In genomic region chr12:121697093-121697698, GRCh38 we compare ENCODE assay signal across 7 cellular contexts. TPM values are rescaled to one million over a fixed set of nuclear protein-coding genes. Genes with fewer than 3 reads are reported as not detected.
DNase-seq lines count a peak whose midpoint lies in the region; ATAC-seq, FAIRE-seq and TF ChIP-seq lines count a peak whose summit lies in the region.

No MANE protein-coding gene starts in this region.

- TF ChIP-seq EP300 in H1 (IDR thresholded peaks at IDR 0.05; ENCODE audit: borderline replicate concordance in 1 of 2, low read depth in 2 of 2, low read length in 2 of 2) = no peak

- H3K14ac ChIP-seq in H1 (ENCODE audit: insufficient read length) = no peak overlapping the region

- no peak overlapping the region for H2BK20ac ChIP-seq in H1 (ENCODE audit: low read length)

- H4K5ac ChIP-seq in H1 (ENCODE audit: insufficient read length, low read depth, low read length) = no peak overlapping the region

- H3K9ac ChIP-seq in DND-41 (ENCODE audit: low read depth, low read length) (no peak overlapping the region), KMS-11 (no peak overlapping the region), PC-3 (ENCODE audit: low read length) (no peak overlapping the region), H1 (replicated peaks in 1 of 4; ENCODE audit: extremely low read depth in 1 of 4, low read depth in 3 of 4, low read length in 3 of 4) (no peak overlapping the region)

- no peaks in the 10 kb centered on the region for H3K36me3 Mint-ChIP-seq in natural killer cell treated with Interleukin-12 subunit alpha and Interleukin-12 subunit beta and Interleukin-15 and Interleukin-18, amount 100 ng/mL, for 72 hours

- H3K79me2 ChIP-seq in DND-41 (ENCODE audit: insufficient read depth, low read length) (no peaks in the 10 kb centered on the region), KMS-11 (ENCODE audit: insufficient read depth, low read depth) (no peaks in the 10 kb centered on the region), PC-3 (ENCODE audit: low read length) (no peaks in the 10 kb centered on the region), H1 (ENCODE audit: control insufficient read depth in 1 of 2, insufficient read depth in 2 of 2, low read length in 2 of 2) (no peaks in the 10 kb centered on the region)

- H3K27ac ChIP-seq in DND-41 (ENCODE audit: low read length) = no peak overlapping the region
- no peak overlapping the region for H3K27ac ChIP-seq in KMS-11
- no peak overlapping the region for H3K27ac ChIP-seq in PC-3 (ENCODE audit: low read length)
- H3K27ac ChIP-seq in H1 (ENCODE audit: low read depth, low read length) = no peak overlapping the region

- no peak overlapping the region for H2AK5ac ChIP-seq in H1 (ENCODE audit: low read depth, low read length)

- H4K20me1 ChIP-seq in DND-41 (ENCODE audit: insufficient read depth, low read length) (no peaks in the 10 kb centered on the region), KMS-11 (ENCODE audit: insufficient read depth) (no peaks in the 10 kb centered on the region), PC-3 (ENCODE audit: low read length) (no peaks in the 10 kb centered on the region), H1 (replicated peaks in 1 of 2; ENCODE audit: control insufficient read depth in 1 of 2, insufficient read depth in 2 of 2, low read length in 2 of 2) (no peaks in the 10 kb centered on the region)

- no peak overlapping the region for H3K4ac ChIP-seq in H1 (replicated peaks; ENCODE audit: insufficient read length, low read depth, low read length)

- no peak for DNase-seq in DND-41
- DNase-seq in PC-3 = peak; percentile 88
- DNase-seq in H1 (ENCODE audit: low read depth in 1 of 2, low spot score in 2 of 2) = no peak
- peak; percentile 69 for DNase-seq in natural killer cell treated with Interleukin-12 subunit alpha and Interleukin-12 subunit beta and Interleukin-15 and Interleukin-18, amount 100 ng/mL, for 72 hours (ENCODE audit: low spot score)
- no peak for DNase-seq in NK-92 (lab: John Stamatoyannopoulos, UW; ENCODE audit: unreplicated experiment)
- DNase-seq in ecto neural progenitor cell (ENCODE audit: low spot score) = no peak

- no peaks in the 10 kb centered on the region for H3K9me2 ChIP-seq in PC-3 (replicated peaks; ENCODE audit: low read length)

- no peaks in the 10 kb centered on the region for H3K9me3 ChIP-seq in DND-41 (ENCODE audit: insufficient read depth, low read length, severe bottlenecking)
- no peaks in the 10 kb centered on the region for H3K9me3 ChIP-seq in PC-3 (ENCODE audit: low read length)
- H3K9me3 ChIP-seq in H1 (ENCODE audit: insufficient read depth in 2 of 2, low read depth in 1 of 2, low read length in 1 of 2) = no peaks in the 10 kb centered on the region

- TF ChIP-seq POLR2A in H1 (IDR thresholded peaks at IDR 0.05; ENCODE audit: control extremely low read depth in 1 of 2, low read depth in 2 of 2, low read length in 2 of 2) = no peak

- H2BK120ac ChIP-seq in H1 (replicated peaks; ENCODE audit: low read depth, low read length) = no peak overlapping the region

- H3K4me1 ChIP-seq in DND-41 (ENCODE audit: insufficient read depth, low read length) = peaks cover 7% of the 10 kb centered on the region
- H3K4me1 ChIP-seq in KMS-11 (ENCODE audit: low read depth, poor library complexity, severe bottlenecking) = no peaks in the 10 kb centered on the region
- no peaks in the 10 kb centered on the region for H3K4me1 ChIP-seq in PC-3 (ENCODE audit: insufficient read depth, low read length)
- no peaks in the 10 kb centered on the region for H3K4me1 ChIP-seq in H1 (replicated peaks in 1 of 4; ENCODE audit: control insufficient read depth in 3 of 4, insufficient read depth in 4 of 4, low read length in 3 of 4)

- H3K18ac ChIP-seq in H1 (ENCODE audit: extremely low read depth, low read length) = no peak overlapping the region

- no peak overlapping the region for H3K4me3 ChIP-seq in DND-41 (ENCODE audit: low read depth in 1 of 2, low read length in 2 of 2)
- H3K4me3 ChIP-seq in KMS-11 (IDR thresholded peaks at IDR 0.05; ENCODE audit: insufficient read depth, low read depth, low read length) = no peak overlapping the region
- no peak overlapping the region for H3K4me3 ChIP-seq in PC-3 (ENCODE audit: low read length)
- no peak overlapping the region for H3K4me3 ChIP-seq in H1 (ENCODE audit: extremely low read depth in 1 of 4, insufficient read depth in 2 of 4, low read depth in 3 of 4, low read length in 4 of 4)

- no peak for FAIRE-seq in H1 (lab: Jason Lieb, UNC)

- peak overlapping the region; percentile 64 for H2AFZ ChIP-seq in DND-41 (ENCODE audit: low read depth, low read length)
- peak overlapping the region; percentile 45 for H2AFZ ChIP-seq in KMS-11 (ENCODE audit: low read depth)
- H2AFZ ChIP-seq in PC-3 (ENCODE audit: low read length) = peak overlapping the region; percentile 51
- no peak overlapping the region for H2AFZ ChIP-seq in H1 (ENCODE audit: low read length)

- no TSS peak for BruUV-seq in PC-3 (replicated peaks; lab: Mats Ljungman, UMichigan)

- intact Hi-C loops in PC-3 (cut with micrococcal nuclease) = loop anchor here (1.0 kb wide), 2 partner anchors 76 to 97 kb away; no protein-coding TSS in a partner anchor

- no peak overlapping the region for H4K91ac ChIP-seq in H1 (replicated peaks; ENCODE audit: insufficient read length, low read length)

- POLR2A ChIA-PET in PC-3 (lab: Charles Lee; ENCODE audit: unreplicated experiment) = no interaction called here
- POLR2A ChIA-PET in H1 (lab: Charles Lee; ENCODE audit: partially characterized antibody) = interaction anchor here (0.9 to 2.2 kb wide), 3 partner anchors 85 to 97 kb away, joined by 3 to 6 read pairs (median 3); partner anchors contain the start of gene RHOF

- H3K23ac ChIP-seq in H1 (ENCODE audit: insufficient read length) = no peak overlapping the region

- no peaks in the 10 kb centered on the region for H3K79me1 ChIP-seq in H1 (ENCODE audit: low read depth, low read length)

- H3K4me3 Mint-ChIP-seq in natural killer cell treated with Interleukin-12 subunit alpha and Interleukin-12 subunit beta and Interleukin-15 and Interleukin-18, amount 100 ng/mL, for 72 hours = no peak overlapping the region

- no peak overlapping the region for H4K8ac ChIP-seq in H1 (ENCODE audit: extremely low read depth, insufficient read depth, low read length)

- H3K27ac Mint-ChIP-seq in natural killer cell treated with Interleukin-12 subunit alpha and Interleukin-12 subunit beta and Interleukin-15 and Interleukin-18, amount 100 ng/mL, for 72 hours = no peak overlapping the region

- no peak overlapping the region for H2BK5ac ChIP-seq in H1 (ENCODE audit: low read depth, low read length)

- no peaks in the 10 kb centered on the region for H3K27me3 Mint-ChIP-seq in natural killer cell treated with Interleukin-12 subunit alpha and Interleukin-12 subunit beta and Interleukin-15 and Interleukin-18, amount 100 ng/mL, for 72 hours

- H3K4me1 Mint-ChIP-seq in natural killer cell treated with Interleukin-12 subunit alpha and Interleukin-12 subunit beta and Interleukin-15 and Interleukin-18, amount 100 ng/mL, for 72 hours (ENCODE audit: low read depth in 2 of 2) = no peaks in the 10 kb centered on the region

- H2BK12ac ChIP-seq in H1 (ENCODE audit: low read depth, low read length) = no peak overlapping the region

- H3K36me3 ChIP-seq in DND-41 (ENCODE audit: insufficient read depth, low read length) (no peaks in the 10 kb centered on the region), KMS-11 (ENCODE audit: insufficient read depth) (no peaks in the 10 kb centered on the region), PC-3 (ENCODE audit: low read depth, low read length) (no peaks in the 10 kb centered on the region), H1 (ENCODE audit: control insufficient read depth in 2 of 4, insufficient read depth in 4 of 4, low read length in 3 of 4) (no peaks in the 10 kb centered on the region)

- ATAC-seq in DND-41 (ENCODE audit: insufficient read depth, low read depth) (peak; percentile 50; the same call in 2 of the 3 replicates), PC-3 (peak; percentile 53)
- ATAC-seq in natural killer cell treated with Interleukin-12 subunit alpha and Interleukin-12 subunit beta and Interleukin-15 and Interleukin-18, amount 100 ng/mL, for 72 hours = no peak

- no peaks in the 10 kb centered on the region for H3K23me2 ChIP-seq in H1 (ENCODE audit: low read depth, low read length)

- no peaks in the 10 kb centered on the region for H3F3A ChIP-seq in PC-3 (ENCODE audit: low read length, unreplicated experiment)

- H3K4me2 ChIP-seq in DND-41 (ENCODE audit: insufficient read depth, low read length) (peak overlapping the region; percentile 43), KMS-11 (peak overlapping the region; percentile 54; the same call in 1 of the 2 replicates), PC-3 (ENCODE audit: low read length) (peak overlapping the region; percentile 23; the same call in 1 of the 2 replicates), H1 (ENCODE audit: insufficient read depth in 1 of 2, low read depth in 2 of 2, low read length in 2 of 2) (no peak overlapping the region)

- TF ChIP-seq RAD21 in H1 (IDR thresholded peaks at IDR 0.05 in 1 of 2, conservative IDR thresholded peaks at IDR 0.05 in 1 of 2; ENCODE audit: low read depth in 2 of 2, low read length in 2 of 2) = peak; percentile 57

- H2BK15ac ChIP-seq in H1 (ENCODE audit: low read length) = no peak overlapping the region

- H3K9me3 Mint-ChIP-seq in natural killer cell treated with Interleukin-12 subunit alpha and Interleukin-12 subunit beta and Interleukin-15 and Interleukin-18, amount 100 ng/mL, for 72 hours = no peaks in the 10 kb centered on the region

- H3K56ac ChIP-seq in H1 (replicated peaks; ENCODE audit: insufficient read length, low read depth, low read length) = no peak overlapping the region

- peak; percentile 67 for TF ChIP-seq CTCF in DND-41 (IDR thresholded peaks at IDR 0.05; ENCODE audit: borderline replicate concordance, extremely low read depth, low read length, poor library complexity, severe bottlenecking)
- TF ChIP-seq CTCF in KMS-11 (conservative IDR thresholded peaks at IDR 0.05; ENCODE audit: low read depth, low read length) = peak; percentile 58
- peak; percentile 79 for TF ChIP-seq CTCF in PC-3 (conservative IDR thresholded peaks at IDR 0.05; ENCODE audit: low read depth, low read length)
- TF ChIP-seq CTCF in H1 (IDR thresholded peaks at IDR 0.05; ENCODE audit: control extremely low read depth in 1 of 3, insufficient read depth in 1 of 3, low read depth in 1 of 3, low read length in 3 of 3) = peak in 2 of 3 experiments; percentile 12 to 31; a peak in 2 of 4 replicates

- CTCF ChIA-PET in PC-3 (lab: Charles Lee) = interaction anchor here (0.7 kb wide), 3 partner anchors 22 to 97 kb away, joined by 4 to 8 read pairs (median 5); no protein-coding TSS in a partner anchor
- CTCF ChIA-PET in H1 (lab: Charles Lee; ENCODE audit: partially characterized antibody) = interaction anchor here (0.6 to 5.3 kb wide), 20 partner anchors 10 to 431 kb away, joined by 3 to 38 read pairs (median 4); partner anchors contain the start of genes RHOF and TMEM120B

- 68% methylated on average over 9 of the region's 9 CpGs; no CpG with 5 or more reads in 1 of the 2 experiments for WGBS in H1 (ENCODE audit: extremely low coverage in 1 of 2, insufficient coverage in 1 of 2, insufficient read length in 1 of 2, insufficient replicate concordance in 2 of 2, low coverage in 1 of 2, low lambda C conversion rate in 2 of 2, missing lambda C conversion rate in 1 of 2), 2 experiments

- H3K27me3 ChIP-seq in DND-41 (ENCODE audit: insufficient read depth, low read length, poor library complexity) = no peaks in the 10 kb centered on the region
- H3K27me3 ChIP-seq in KMS-11 (ENCODE audit: insufficient read depth, low read depth) = no peaks in the 10 kb centered on the region
- H3K27me3 ChIP-seq in PC-3 (ENCODE audit: low read length) = no peaks in the 10 kb centered on the region
- no peaks in the 10 kb centered on the region for H3K27me3 ChIP-seq in H1 (replicated peaks in 1 of 4; ENCODE audit: control insufficient read depth in 3 of 4, extremely low read depth in 1 of 4, insufficient read depth in 3 of 4, low read length in 3 of 4)

RNA-seq across cellular contexts. Expression of gene TMEM120B, which starts 15.4 kb away (rescaled TPM):
- 18.5 and 25.4 TPM in 2 replicates for total RNA-seq in PC-3 (2014; rRNA removed)
- 26.0 and 29.1 TPM in 2 replicates for total RNA-seq in H1 (2021; fragmentation: NEBNext Ultra II Directional; extraction: Animal tissue kit (Norgen Biotek cat#: 25700))
- 22.0 and 31.2 TPM in 2 replicates for polyA plus RNA-seq in H1 (2011; rRNA removed)
- polyA plus RNA-seq in H1 (2011; cell fraction: cytosol; rRNA removed) = 21.3 TPM
- 90.2 TPM for polyA plus RNA-seq in H1 (2011; cell fraction: nucleus; rRNA removed)
- 15.8 to 21.0 TPM (median 18.0 TPM) in 4 replicates for polyA plus RNA-seq in H1 (2012, experiment 1 of 2)
- 11.9 TPM for polyA plus RNA-seq in H1 (2012, experiment 2 of 2)
- 31.3 TPM for polyA plus RNA-seq in H1 (2013, experiment 1 of 2)
- polyA plus RNA-seq in H1 (2013, experiment 2 of 2) = 29.9 TPM
- 35.4 and 36.4 TPM in 2 replicates for polyA minus RNA-seq in H1 (2011; rRNA and poly(A)+ RNA removed)
- 16.7 TPM for polyA minus RNA-seq in H1 (2011; cell fraction: cytosol; rRNA and poly(A)+ RNA removed)
- polyA minus RNA-seq in H1 (2011; cell fraction: nucleus; rRNA and poly(A)+ RNA removed) = 25.9 TPM
- total RNA-seq in natural killer cell treated with Interleukin-12 subunit alpha and Interleukin-12 subunit beta and Interleukin-15 and Interleukin-18, amount 100 ng/mL, for 72 hours = 10 to 100 TPM in 1 of 2 donors, 1 to 10 TPM in 1; 9.7 to 25.9 TPM

RNA-seq across cellular contexts. Expression of gene MORN3, which starts 27.7 kb away (rescaled TPM):
- total RNA-seq in PC-3 (2014; rRNA removed) = 1.6 and 1.7 TPM in 2 replicates
- total RNA-seq in H1 (2021; fragmentation: NEBNext Ultra II Directional; extraction: Animal tissue kit (Norgen Biotek cat#: 25700)) = 0.34 and 0.93 TPM in 2 replicates
- polyA plus RNA-seq in H1 (2011; rRNA removed) = 0.22 and 0.39 TPM in 2 replicates
- polyA plus RNA-seq in H1 (2011; cell fraction: cytosol; rRNA removed) = 0.87 TPM
- 0.20 TPM for polyA plus RNA-seq in H1 (2011; cell fraction: nucleus; rRNA removed)
- 0.51 to 0.70 TPM (median 0.66 TPM) in 4 replicates for polyA plus RNA-seq in H1 (2012, experiment 1 of 2)
- polyA plus RNA-seq in H1 (2012, experiment 2 of 2) = 0.18 TPM
- polyA plus RNA-seq in H1 (2013, experiment 1 of 2) = 0.47 TPM
- polyA plus RNA-seq in H1 (2013, experiment 2 of 2) = 0.61 TPM
- 0.10 and 0.44 TPM in 2 replicates for polyA minus RNA-seq in H1 (2011; rRNA and poly(A)+ RNA removed)
- polyA minus RNA-seq in H1 (2011; cell fraction: cytosol; rRNA and poly(A)+ RNA removed) = not detected
- not detected for polyA minus RNA-seq in H1 (2011; cell fraction: nucleus; rRNA and poly(A)+ RNA removed)
- under 1 TPM; 0.17 to 0.43 TPM for total RNA-seq in natural killer cell treated with Interleukin-12 subunit alpha and Interleukin-12 subunit beta and Interleukin-15 and Interleukin-18, amount 100 ng/mL, for 72 hours

Comparison
In these comparisons a context has a peak if more than half of its experiments do, and no peak if none do; other contexts are left out.
1. ATAC-seq: peak in DND-41 (single experiment) and PC-3 (single experiment); none in natural killer cell treated with Interleukin-12 subunit alpha and Interleukin-12 subunit beta and Interleukin-15 and Interleukin-18, amount 100 ng/mL, for 72 hours (0 of 2).
2. DNase-seq: peak in PC-3 (single experiment) and natural killer cell treated with Interleukin-12 subunit alpha and Interleukin-12 subunit beta and Interleukin-15 and Interleukin-18, amount 100 ng/mL, for 72 hours (single experiment); none in DND-41 (single experiment), H1 (0 of 2), NK-92 (single experiment) and ecto neural progenitor cell (single experiment).
3. H3K4me2 ChIP-seq: peak in DND-41 (single experiment), KMS-11 (single experiment) and PC-3 (single experiment); none in H1 (0 of 2).
4. CTCF ChIP-seq: peak in every context shown above with its lines; median percentile 79 in PC-3; 67 in DND-41; 58 in KMS-11; 22 in H1.